10 cellular contexts compared by ENCODE assay signal in the genomic region with DNA sequence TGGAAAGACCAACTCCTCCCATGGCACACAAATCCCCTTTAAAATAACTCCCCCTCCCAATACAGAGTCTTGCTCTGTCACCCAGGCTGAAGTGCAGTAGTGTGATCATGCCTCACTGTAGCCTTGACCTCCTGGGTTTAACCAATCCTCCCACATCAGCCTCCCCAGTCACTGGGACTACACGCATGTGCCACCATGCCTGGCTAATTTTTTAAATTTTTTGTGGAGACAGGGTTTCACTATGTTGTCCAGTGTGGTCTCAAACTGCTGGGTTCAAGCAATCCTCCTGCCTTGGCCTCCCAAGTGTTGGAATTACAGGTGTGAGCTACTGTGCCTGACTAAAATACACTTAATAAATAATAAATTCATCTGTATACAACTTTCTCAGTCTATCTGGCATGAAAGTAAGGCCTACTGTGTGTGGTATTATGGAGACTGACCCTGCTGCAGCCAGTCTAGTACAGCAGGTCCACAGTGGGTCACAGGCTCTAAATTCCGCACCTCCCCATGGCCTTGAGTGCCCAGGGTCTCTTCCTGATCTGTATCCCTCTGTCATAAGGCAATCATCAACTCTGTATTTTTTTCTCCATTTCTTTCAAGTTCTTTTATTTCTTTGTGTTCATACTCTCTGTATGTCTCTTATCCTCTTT.
DNase-seq lines count a peak whose midpoint lies in the region; ATAC-seq and TF ChIP-seq lines count a peak whose summit lies in the region.
"Had no signal": no experiment of that assay in that cellular context is flagged by ENCODE, and none has a peak within 500 bp of the region (broad histone marks: within the 10 kb centered on the region; RNA-seq: fewer than 3 reads in every experiment).

No MANE protein-coding gene starts in this region.

- H3K4me3 Mint-ChIP-seq in IgD-negative memory B cell, result no peak overlapping the region
- H3K4me3 Mint-ChIP-seq: stimulated activated naive CD8-positive, alpha-beta T cell treated with anti-CD3 and anti-CD28 coated beads, Interleukin-15, amount 100 ng/mL, for 72 hours had no signal

- H3K4me1 ChIP-seq in left lung (peaks cover 17 to 23% of the 10 kb centered on the region in 2 donors), thyroid gland (peaks cover 67 to 85% of the 10 kb centered on the region in 2 donors), tibial artery (peaks cover 0 to 25% (median 12%) of the 10 kb centered on the region in 4 donors)

- H3K27me3 ChIP-seq in brain microvascular endothelial cell (replicated peaks) (no peaks in the 10 kb centered on the region), left lung (no peaks in the 10 kb centered on the region), thyroid gland (no peaks in the 10 kb centered on the region), tibial artery (no peaks in the 10 kb centered on the region)

- TF ChIP-seq CTCF in brain microvascular endothelial cell (IDR thresholded peaks at IDR 0.05; ENCODE audit: low read depth, low read length, missing control alignments) (no peak), left lung (IDR thresholded peaks at IDR 0.05) (no peak), thyroid gland (IDR thresholded peaks at IDR 0.05) (no peak), tibial artery (IDR thresholded peaks at IDR 0.05) (no peak)

- no peaks in the 10 kb centered on the region for H3K27me3 Mint-ChIP-seq in IgD-negative memory B cell
- H3K27me3 Mint-ChIP-seq: stimulated activated naive CD8-positive, alpha-beta T cell treated with anti-CD3 and anti-CD28 coated beads, Interleukin-15, amount 100 ng/mL, for 72 hours had no signal

- no peak overlapping the region for H3K4me3 ChIP-seq in brain microvascular endothelial cell (ENCODE audit: low read depth, low read length)
- H3K4me3 ChIP-seq in left lung, result no peak overlapping the region
- H3K4me3 ChIP-seq in thyroid gland (replicated peaks in 1 of 3), result no peak overlapping the region
- H3K4me3 ChIP-seq in tibial artery, result no peak overlapping the region

- peak overlapping the region; percentile 75 for H3K27ac ChIP-seq in brain microvascular endothelial cell
- peak overlapping the region; percentile 51 to 78 for H3K27ac ChIP-seq in left lung
- peak overlapping the region; percentile 81 to 96 (median 85) for H3K27ac ChIP-seq in thyroid gland
- no peak overlapping the region for H3K27ac ChIP-seq in tibial artery

- ATAC-seq in left lung, result no peak
- ATAC-seq: stimulated activated naive CD8-positive, alpha-beta T cell treated with anti-CD3 and anti-CD28 coated beads, Interleukin-15, amount 100 ng/mL, for 72 hours had no signal

- H3K9me3 Mint-ChIP-seq in IgD-negative memory B cell, result no peaks in the 10 kb centered on the region
- H3K9me3 Mint-ChIP-seq: stimulated activated naive CD8-positive, alpha-beta T cell treated with anti-CD3 and anti-CD28 coated beads, Interleukin-15, amount 100 ng/mL, for 72 hours had no signal

- no peaks in the 10 kb centered on the region for H3K36me3 Mint-ChIP-seq in IgD-negative memory B cell

- TF ChIP-seq POLR2A in thyroid gland (IDR thresholded peaks at IDR 0.05), result no peak

- H3K4me1 Mint-ChIP-seq in IgD-negative memory B cell, result peaks cover 2 to 4% (median 2%) of the 10 kb centered on the region in 3 donors
- H3K4me1 Mint-ChIP-seq: stimulated activated naive CD8-positive, alpha-beta T cell treated with anti-CD3 and anti-CD28 coated beads, Interleukin-15, amount 100 ng/mL, for 72 hours had no signal

- H3K36me3 ChIP-seq in brain microvascular endothelial cell (replicated peaks) (no peaks in the 10 kb centered on the region), left lung (peaks cover 0 to 24% of the 10 kb centered on the region in 2 donors), thyroid gland (no peaks in the 10 kb centered on the region), tibial artery (no peaks in the 10 kb centered on the region)

- H3K9me3 ChIP-seq in left lung (no peaks in the 10 kb centered on the region), thyroid gland (no peaks in the 10 kb centered on the region), tibial artery (no peaks in the 10 kb centered on the region)

- intact Hi-C loops in left lung (cut with DNase I) (no loop called here), thyroid gland (cut with DNase I) (no loop called here), tibial artery (cut with DNase I; ENCODE audit: low total_unique reads) (no loop called here)

- H3K27ac Mint-ChIP-seq in IgD-negative memory B cell, result peak overlapping the region; percentile 51 to 88 (median 80)

- no peak for DNase-seq in brain microvascular endothelial cell
- DNase-seq in left lung, result no peak
- DNase-seq in thyroid gland, result no peak
- DNase-seq in NCI-H2196 treated with DMSO at 0.1 percent for 48 hours (lab: John Stamatoyannopoulos, UW; ENCODE audit: unreplicated experiment), result no peak
- no peak for DNase-seq in tibial artery
- DNase-seq in NCI-H1930 (lab: John Stamatoyannopoulos, UW), result no peak
- DNase-seq: activated naive CD4-positive, alpha-beta T cell treated with anti-CD3 and anti-CD28 coated beads, Interleukin-2, amount 50 U/mL, for 16 hours; RPMI8226; stimulated activated naive CD8-positive, alpha-beta T cell treated with anti-CD3 and anti-CD28 coated beads, Interleukin-15, amount 100 ng/mL, for 72 hours had no signal

- WGBS in thyroid gland, 2 donors, result 85 to 91% methylated on average over 2 of the region's 2 CpGs

- in situ Hi-C loops in brain microvascular endothelial cell (cut with HindIII; ENCODE audit: low pct_ligation_motif_present, low sequenced_read_pairs), result no loop called here

Comparison
In these comparisons a context has a peak if more than half of its experiments do, and no peak if none do; other contexts are left out.
1. H3K27ac ChIP-seq: peak in brain microvascular endothelial cell (single experiment), left lung (2 of 2) and thyroid gland (3 of 3); none in tibial artery (0 of 2).